12 cellular contexts compared by ENCODE assay signal in genomic region chr18:74065366-74065765, GRCh38.
"Had no signal": no experiment of that assay in that cellular context is flagged by ENCODE, and none has a peak within 500 bp of the region (broad histone marks: within the 10 kb centered on the region; RNA-seq: fewer than 3 reads in every experiment).

No MANE protein-coding gene starts in this region.

- H3K4me1 ChIP-seq: esophagus squamous epithelium, lower lobe of right lung had no signal

- H3K36me3 ChIP-seq: cardiac muscle cell, esophagus squamous epithelium, lower lobe of right lung had no signal

- H3K27ac Mint-ChIP-seq: immature natural killer cell, natural killer cell, progenitor cell of endocrine pancreas had no signal

- H3K4me1 Mint-ChIP-seq: immature natural killer cell, natural killer cell had no signal

- DNase-seq: esophagus squamous epithelium, foreskin fibroblast, immature natural killer cell, lower lobe of right lung, natural killer cell, right cardiac atrium, small intestine, SW 1271, T1000, trophoblast cell had no signal

- H3K27me3 ChIP-seq: cardiac muscle cell, esophagus squamous epithelium had no signal

- H3K9me3 ChIP-seq: esophagus squamous epithelium, lower lobe of right lung had no signal

- ATAC-seq: lower lobe of right lung, natural killer cell, right cardiac atrium had no signal

- H3K36me3 Mint-ChIP-seq: immature natural killer cell, natural killer cell had no signal

- H3K4me3 Mint-ChIP-seq: immature natural killer cell, natural killer cell had no signal

- H3K9me3 Mint-ChIP-seq: immature natural killer cell, natural killer cell had no signal

- H3K4me3 ChIP-seq: cardiac muscle cell, esophagus squamous epithelium, lower lobe of right lung had no signal

- H3K27ac ChIP-seq: cardiac muscle cell, esophagus squamous epithelium, lower lobe of right lung had no signal
